ENCODE assay signal across 1 cellular context in genomic region chr6:137170266-137171052, GRCh38.
A peak's percentile ranks its signal among the peaks of the same experiment; 100 is the strongest.
TF ChIP-seq lines count a peak whose summit lies in the region.

No MANE protein-coding gene starts in this region.

TF ChIP-seq in K562, 482 proteins besides CTCF, POLR2A, EP300 and RAD21 (continued from another document and continues in another):
- TF ChIP-seq REST (CRISPR knock-in tag; IDR thresholded peaks at IDR 0.05; ENCODE audit: low read depth) (no peak), CBFA2T2 (conservative IDR thresholded peaks at IDR 0.05) (peak; percentile 72), EHMT2 (IDR thresholded peaks at IDR 0.05) (0 out of 2 replicates have a peak, but pooled peaks have one; percentile 7), GMEB1 (CRISPR knock-in tag; IDR thresholded peaks at IDR 0.05) (peak; percentile 55; the same call in 1 of the 2 replicates), NR2F6 (CRISPR knock-in tag; IDR thresholded peaks at IDR 0.05) (0 out of 2 replicates have a peak, but pooled peaks have one; percentile 25), MLX (CRISPR knock-in tag; conservative IDR thresholded peaks at IDR 0.05) (no peak), BCL6 (CRISPR knock-in tag; IDR thresholded peaks at IDR 0.05) (peak; percentile 73), KLF10 (CRISPR knock-in tag; IDR thresholded peaks at IDR 0.05) (0 out of 2 replicates have a peak, but pooled peaks have one; percentile 29), ZBTB12 (CRISPR knock-in tag; IDR thresholded peaks at IDR 0.05) (peak; percentile 60; the same call in 1 of the 2 replicates), NR2C2 (CRISPR knock-in tag; IDR thresholded peaks at IDR 0.05) (no peak), NR2C2 (tag; IDR thresholded peaks at IDR 0.05) (peak; percentile 71), ZNF134 (CRISPR knock-in tag; conservative IDR thresholded peaks at IDR 0.05) (peak; percentile 67; the same call in 1 of the 2 replicates), ZNF583 (CRISPR knock-in tag; IDR thresholded peaks at IDR 0.05) (peak; percentile 94), LEF1 (IDR thresholded peaks at IDR 0.05) (peak; percentile 86), ZNF449 (CRISPR knock-in tag; IDR thresholded peaks at IDR 0.05) (peak; percentile 90), ZBTB11 (CRISPR knock-in tag; IDR thresholded peaks at IDR 0.05) (peak in 1 of 3 experiments; percentile 55; a peak in 2 of 6 replicates), ELF4 (CRISPR knock-in tag; IDR thresholded peaks at IDR 0.05) (peak; percentile 12; the same call in 1 of the 2 replicates), PHTF2 (CRISPR knock-in tag; IDR thresholded peaks at IDR 0.05) (no peak), KLF6 (CRISPR knock-in tag; IDR thresholded peaks at IDR 0.05; ENCODE audit: borderline replicate concordance) (peak; percentile 91), MNT (conservative IDR thresholded peaks at IDR 0.05) (peak in 1 of 2 experiments; percentile 46; a peak in 1 of 4 replicates), RHOXF2B (CRISPR knock-in tag; conservative IDR thresholded peaks at IDR 0.05) (peak; percentile 39; the same call in 1 of the 2 replicates), TAF7 (tag; IDR thresholded peaks at IDR 0.05) (0 out of 2 replicates have a peak, but pooled peaks have one; percentile 44), IFI16 (CRISPR knock-in tag; IDR thresholded peaks at IDR 0.05) (peak; percentile 70; the same call in 1 of the 2 replicates), L3MBTL2 (IDR thresholded peaks at IDR 0.05) (peak; percentile 71), MAZ (CRISPR knock-in tag; conservative IDR thresholded peaks at IDR 0.05 in 1 of 2, IDR thresholded peaks at IDR 0.05 in 1 of 2) (peak; percentile 3 to 14; a peak in 1 of 4 replicates), ARHGAP35 (IDR thresholded peaks at IDR 0.05; ENCODE audit: partially characterized antibody) (no peak), TSHZ1 (CRISPR knock-in tag; IDR thresholded peaks at IDR 0.05) (peak; percentile 69; the same call in 1 of the 2 replicates), E4F1 (CRISPR knock-in tag; IDR thresholded peaks at IDR 0.05; ENCODE audit: borderline replicate concordance) (peak; percentile 54; the same call in 1 of the 2 replicates), RUNX1 (IDR thresholded peaks at IDR 0.05; ENCODE audit: low read depth) (no peak)
